33 cellular contexts compared by ENCODE assay signal in genomic region chr15:31147456-31147855, GRCh38. TPM values are rescaled to one million over a fixed set of nuclear protein-coding genes. Genes with fewer than 3 reads are reported as not detected.
"Had no signal": no experiment of that assay in that cellular context is flagged by ENCODE, and none has a peak within 500 bp of the region (broad histone marks: within the 10 kb centered on the region; RNA-seq: fewer than 3 reads in every experiment).

No MANE protein-coding gene starts in this region.

- H3K4me1 ChIP-seq: esophagus muscularis mucosa, foreskin keratinocyte, heart right ventricle, left ventricle myocardium inferior, pancreas, psoas muscle, sigmoid colon, stomach, thyroid gland, upper lobe of right lung had no signal

- H3K4me3 ChIP-seq: esophagus muscularis mucosa, heart right ventricle, left ventricle myocardium inferior, lung, mucosa of descending colon, pancreas, psoas muscle, sigmoid colon, smooth muscle cell, stomach, thyroid gland, upper lobe of right lung had no signal

- H3K4me2 ChIP-seq: smooth muscle cell had no signal

- H3K27me3 ChIP-seq: foreskin keratinocyte, pancreas, sigmoid colon, thyroid gland, upper lobe of right lung had no signal

- H3K27ac ChIP-seq: esophagus muscularis mucosa, foreskin keratinocyte, heart right ventricle, left ventricle myocardium inferior, pancreas, psoas muscle, sigmoid colon, stomach, thyroid gland, upper lobe of right lung, WERI-Rb-1 had no signal

- H3K4me3 Mint-ChIP-seq: activated CD8-positive, alpha-beta T cell treated with anti-CD3 and anti-CD28 coated beads for 36 hours; nephron; stimulated activated naive B cell treated with anti-CD40 and anti-IgM and Interleukin-4, amounts not matched to agents 10 μg/mL and 1 μg/mL and 100 μg/mL, for 72 hours; T-helper 1 cell treated with Interleukin-12 subunit alpha and Interleukin-12 subunit beta and Interleukin-4 antibody, amounts not matched to agents 30 μg/mL and 1 μg/mL, for 36 hours had no signal

- H3K4me1 Mint-ChIP-seq: nephron; stimulated activated naive B cell treated with anti-CD40 and anti-IgM and Interleukin-4, amounts not matched to agents 10 μg/mL and 1 μg/mL and 100 μg/mL, for 72 hours had no signal

- H3K9me3 Mint-ChIP-seq: activated CD8-positive, alpha-beta T cell treated with anti-CD3 and anti-CD28 coated beads for 36 hours; nephron; stimulated activated naive B cell treated with anti-CD40 and anti-IgM and Interleukin-4, amounts not matched to agents 10 μg/mL and 1 μg/mL and 100 μg/mL, for 72 hours; T-helper 1 cell treated with Interleukin-12 subunit alpha and Interleukin-12 subunit beta and Interleukin-4 antibody, amounts not matched to agents 30 μg/mL and 1 μg/mL, for 36 hours had no signal

- H3K36me3 ChIP-seq: esophagus muscularis mucosa, heart right ventricle, left ventricle myocardium inferior, pancreas, sigmoid colon, stomach, thyroid gland, upper lobe of right lung, WERI-Rb-1 had no signal

- ATAC-seq: activated CD8-positive, alpha-beta T cell treated with anti-CD3 and anti-CD28 coated beads for 36 hours; foreskin keratinocyte; heart right ventricle; mucosa of descending colon; pancreas; psoas muscle; stimulated activated naive B cell treated with anti-CD40 and anti-IgM and Interleukin-4, amounts not matched to agents 10 μg/mL and 1 μg/mL and 100 μg/mL, for 72 hours; upper lobe of right lung had no signal

- H3K9me3 ChIP-seq: esophagus muscularis mucosa, heart right ventricle, left ventricle myocardium inferior, mucosa of descending colon, pancreas, psoas muscle, sigmoid colon, stomach, thyroid gland, upper lobe of right lung had no signal

- H3K27me3 Mint-ChIP-seq: activated CD8-positive, alpha-beta T cell treated with anti-CD3 and anti-CD28 coated beads for 36 hours had no signal

- DNase-seq: activated CD4-positive, alpha-beta T cell treated with anti-CD3 and anti-CD28 coated beads, Interleukin-2, amount 50 U/mL, for 1 hour; activated CD4-positive, CD25-positive, alpha-beta regulatory T cell treated with anti-CD3 and anti-CD28 coated beads, Interleukin-2, amount 50 U/mL, for 72 hours; activated CD8-positive, alpha-beta T cell treated with anti-CD3 and anti-CD28 coated beads for 36 hours; activated gamma-delta T cell; activated naive CD4-positive, alpha-beta T cell treated with anti-CD3 and anti-CD28 coated beads, Interleukin-2, amount 50 U/mL, for 16 hours; activated T-cell treated with anti-CD3 and anti-CD28 coated beads, Interleukin-2, amount 50 U/mL, for 1 hour; amniotic stem cell; central memory CD4-positive, alpha-beta T cell; foreskin keratinocyte; heart right ventricle; kidney glomerular epithelial cell; left ventricle myocardium inferior; mesendoderm; mucosa of descending colon; nucleus accumbens; psoas muscle; sigmoid colon; stimulated activated CD4-positive, alpha-beta T cell treated with anti-CD3 and anti-CD28 coated beads, Interleukin-15, amount 100 ng/mL, for 24 hours; stimulated activated CD4-positive, alpha-beta T cell treated with anti-CD3 and anti-CD28 coated beads, Interleukin-2, amount 100 ng/mL, for 24 hours; stimulated activated naive B cell treated with anti-CD40 and anti-IgM and Interleukin-4, amounts not matched to agents 10 μg/mL and 1 μg/mL and 100 μg/mL, for 72 hours; stomach; SW 1271; T1000; thyroid gland; upper lobe of right lung; WERI-Rb-1 had no signal

- H3K36me3 Mint-ChIP-seq: stimulated activated naive B cell treated with anti-CD40 and anti-IgM and Interleukin-4, amounts not matched to agents 10 μg/mL and 1 μg/mL and 100 μg/mL, for 72 hours had no signal

- H3K27ac Mint-ChIP-seq: activated CD8-positive, alpha-beta T cell treated with anti-CD3 and anti-CD28 coated beads for 36 hours; nephron; stimulated activated naive B cell treated with anti-CD40 and anti-IgM and Interleukin-4, amounts not matched to agents 10 μg/mL and 1 μg/mL and 100 μg/mL, for 72 hours; T-helper 1 cell treated with Interleukin-12 subunit alpha and Interleukin-12 subunit beta and Interleukin-4 antibody, amounts not matched to agents 30 μg/mL and 1 μg/mL, for 36 hours had no signal

RNA-seq across cellular contexts. Expression of gene TRPM1, which starts 45.9 kb away (rescaled TPM):
- total RNA-seq: activated CD8-positive, alpha-beta T cell treated with anti-CD3 and anti-CD28 coated beads for 36 hours; astrocyte; esophagus muscularis mucosa; foreskin keratinocyte; heart right ventricle; left ventricle myocardium inferior; lung; mucosa of descending colon; psoas muscle; sigmoid colon; smooth muscle cell; stomach; thyroid gland; upper lobe of right lung had no signal
- polyA plus RNA-seq: pancreas, smooth muscle cell had no signal
